Comparison of ENCODE assay signal across 16 cellular contexts in genomic region chr3:55609230-55610100, GRCh38.
DNase-seq lines count a peak whose midpoint lies in the region; ATAC-seq and TF ChIP-seq lines count a peak whose summit lies in the region.
"Had no signal": no experiment of that assay in that cellular context is flagged by ENCODE, and none has a peak within 500 bp of the region (broad histone marks: within the 10 kb centered on the region; RNA-seq: fewer than 3 reads in every experiment).

No MANE protein-coding gene starts in this region.

- no peaks in the 10 kb centered on the region for H3K36me3 ChIP-seq in effector memory CD4-positive, alpha-beta T cell (ENCODE audit: control insufficient read depth, insufficient read depth, low read length)
- H3K36me3 ChIP-seq: gastroesophageal sphincter had no signal

- intact Hi-C loops in Right ventricle myocardium inferior (cut with DNase I), result no loop called here

- no peaks in the 10 kb centered on the region for H3K9me3 Mint-ChIP-seq in nephron
- H3K9me3 Mint-ChIP-seq: activated naive CD4-positive, alpha-beta T cell treated with anti-CD3 and anti-CD28 coated beads for 36 hours; stimulated activated memory B cell treated with anti-CD40 and anti-IgM and Interleukin-4, amounts not matched to agents 10 μg/mL and 1 μg/mL and 100 μg/mL, for 72 hours had no signal

- no peak overlapping the region for H3K4me3 Mint-ChIP-seq in nephron
- H3K4me3 Mint-ChIP-seq: activated naive CD4-positive, alpha-beta T cell treated with anti-CD3 and anti-CD28 coated beads for 36 hours; stimulated activated memory B cell treated with anti-CD40 and anti-IgM and Interleukin-4, amounts not matched to agents 10 μg/mL and 1 μg/mL and 100 μg/mL, for 72 hours had no signal

- no peaks in the 10 kb centered on the region for H3K36me3 Mint-ChIP-seq in nephron (ENCODE audit: low read depth)
- H3K36me3 Mint-ChIP-seq: stimulated activated memory B cell treated with anti-CD40 and anti-IgM and Interleukin-4, amounts not matched to agents 10 μg/mL and 1 μg/mL and 100 μg/mL, for 72 hours had no signal

- no peak for DNase-seq in GM10248 (ENCODE audit: extremely low spot score)
- no peak for DNase-seq in LNCaP clone FGC (ENCODE audit: low read depth)
- no peak for DNase-seq in cardiac fibroblast (ENCODE audit: low read depth in 2 of 2)
- no peak for DNase-seq in effector memory CD4-positive, alpha-beta T cell
- DNase-seq in Right ventricle myocardium inferior (ENCODE audit: missing footprints), result no peak
- no peak for DNase-seq in HT-29 (ENCODE audit: low spot score)
- DNase-seq: activated CD8-positive, alpha-beta memory T cell treated with anti-CD3 and anti-CD28 coated beads, Interleukin-2, amount 50 U/mL, for 48 hours; activated naive CD4-positive, alpha-beta T cell treated with anti-CD3 and anti-CD28 coated beads for 36 hours; DMS153; NCI-H187 treated with DMSO at 0.1 percent for 48 hours; NCI-H526; nucleus accumbens had no signal

- peaks cover 15% of the 10 kb centered on the region for H3K27me3 Mint-ChIP-seq in nephron (ENCODE audit: low read depth)
- H3K27me3 Mint-ChIP-seq: stimulated activated memory B cell treated with anti-CD40 and anti-IgM and Interleukin-4, amounts not matched to agents 10 μg/mL and 1 μg/mL and 100 μg/mL, for 72 hours had no signal

- peak overlapping the region; percentile 12 to 46 (median 22) for H3K27ac Mint-ChIP-seq in nephron
- H3K27ac Mint-ChIP-seq: activated naive CD4-positive, alpha-beta T cell treated with anti-CD3 and anti-CD28 coated beads for 36 hours; stimulated activated memory B cell treated with anti-CD40 and anti-IgM and Interleukin-4, amounts not matched to agents 10 μg/mL and 1 μg/mL and 100 μg/mL, for 72 hours had no signal

- H3K4me1 ChIP-seq in effector memory CD4-positive, alpha-beta T cell (ENCODE audit: control insufficient read depth, insufficient read depth, low read length, poor library complexity, severe bottlenecking), result no peaks in the 10 kb centered on the region
- H3K4me1 ChIP-seq: gastroesophageal sphincter had no signal

- H3K9me3 ChIP-seq in effector memory CD4-positive, alpha-beta T cell (ENCODE audit: control insufficient read depth, low read length), result no peaks in the 10 kb centered on the region
- H3K9me3 ChIP-seq: gastroesophageal sphincter had no signal

- POLR2A ChIA-PET in GM10248 (lab: Yijun Ruan, JAX), result no interaction called here

- no peak for ATAC-seq in Right ventricle myocardium inferior
- ATAC-seq: gastroesophageal sphincter; stimulated activated memory B cell treated with anti-CD40 and anti-IgM and Interleukin-4, amounts not matched to agents 10 μg/mL and 1 μg/mL and 100 μg/mL, for 72 hours had no signal

- CTCF ChIA-PET in GM10248 (lab: Yijun Ruan, JAX), result interaction anchor here (1.0 to 4.1 kb wide), 3 partner anchors 8 to 10 kb away, joined by 3 to 16 read pairs (median 6); no protein-coding TSS in a partner anchor

- no peaks in the 10 kb centered on the region for H3K27me3 ChIP-seq in effector memory CD4-positive, alpha-beta T cell (replicated peaks; ENCODE audit: control insufficient read depth, insufficient read depth, low read length, poor library complexity, severe bottlenecking)
- H3K27me3 ChIP-seq: gastroesophageal sphincter had no signal

- peaks cover 15% of the 10 kb centered on the region for H3K4me1 Mint-ChIP-seq in nephron
- H3K4me1 Mint-ChIP-seq: stimulated activated memory B cell treated with anti-CD40 and anti-IgM and Interleukin-4, amounts not matched to agents 10 μg/mL and 1 μg/mL and 100 μg/mL, for 72 hours had no signal

- H3K27ac ChIP-seq in effector memory CD4-positive, alpha-beta T cell (ENCODE audit: insufficient read depth, low read length, poor library complexity, severe bottlenecking), result no peak overlapping the region
- H3K27ac ChIP-seq: gastroesophageal sphincter, RWPE1 had no signal

- TF ChIP-seq CTCF in GM10248 (IDR thresholded peaks at IDR 0.05; ENCODE audit: control extremely low read depth, extremely low read depth, low read depth, missing control alignments) (peak; percentile 20), LNCaP clone FGC (IDR thresholded peaks at IDR 0.05; ENCODE audit: control insufficient read depth, extremely low read depth, insufficient read depth) (peak; percentile 34), cardiac fibroblast (IDR thresholded peaks at IDR 0.05; ENCODE audit: low read depth, low read length) (peak; percentile 19), nephron (IDR thresholded peaks at IDR 0.05; ENCODE audit: unreplicated experiment in 3 of 3) (peak in 2 of 3 experiments; percentile 24 to 28)

- H3K4me3 ChIP-seq in LNCaP clone FGC (ENCODE audit: low read depth, low read length) (no peak overlapping the region), cardiac fibroblast (replicated peaks in 1 of 2; ENCODE audit: low read depth in 2 of 2, low read length in 2 of 2) (no peak overlapping the region)
- H3K4me3 ChIP-seq in effector memory CD4-positive, alpha-beta T cell (ENCODE audit: insufficient read depth, low read depth, low read length, poor library complexity, severe bottlenecking), result no peak overlapping the region
- H3K4me3 ChIP-seq: gastroesophageal sphincter had no signal
